Comparison of ENCODE assay signal across 9 cellular contexts in genomic region chr15:100349321-100349695, GRCh38. TPM values are rescaled to one million over a fixed set of nuclear protein-coding genes. Genes with fewer than 3 reads are reported as not detected.
DNase-seq lines count a peak whose midpoint lies in the region; ATAC-seq lines count a peak whose summit lies in the region.
"Had no signal": no experiment of that assay in that cellular context is flagged by ENCODE, and none has a peak within 500 bp of the region (broad histone marks: within the 10 kb centered on the region; RNA-seq: fewer than 3 reads in every experiment).

No MANE protein-coding gene starts in this region.

- peaks cover 29% of the 10 kb centered on the region for H3K4me1 Mint-ChIP-seq in dendritic cell treated with granulocyte-macrophage colony-stimulating factor and Interleukin-4, amounts not matched to agents 40 ng/mL and 50 ng/mL, for 4 days (ENCODE audit: low read depth)
- peaks cover 10 to 11% of the 10 kb centered on the region in 2 donors for H3K4me1 Mint-ChIP-seq in natural killer cell treated with Interleukin-12 subunit alpha and Interleukin-12 subunit beta and Interleukin-15 and Interleukin-18, amount 100 ng/mL, for 72 hours (ENCODE audit: low read depth in 2 of 2)

- ATAC-seq in natural killer cell treated with Interleukin-12 subunit alpha and Interleukin-12 subunit beta and Interleukin-15 and Interleukin-18, amount 100 ng/mL, for 72 hours, result no peak
- ATAC-seq in HG02678 (IDR thresholded peaks at IDR 0.05; ENCODE audit: unreplicated experiment), result no peak

- peaks cover 5% of the 10 kb centered on the region for H3K36me3 Mint-ChIP-seq in dendritic cell treated with granulocyte-macrophage colony-stimulating factor and Interleukin-4, amounts not matched to agents 40 ng/mL and 50 ng/mL, for 4 days (ENCODE audit: low read depth)
- H3K36me3 Mint-ChIP-seq in natural killer cell treated with Interleukin-12 subunit alpha and Interleukin-12 subunit beta and Interleukin-15 and Interleukin-18, amount 100 ng/mL, for 72 hours, result no peaks in the 10 kb centered on the region

- H3K27ac Mint-ChIP-seq in dendritic cell treated with granulocyte-macrophage colony-stimulating factor and Interleukin-4, amounts not matched to agents 40 ng/mL and 50 ng/mL, for 4 days, result peak overlapping the region; percentile 91
- peak overlapping the region; percentile 74 to 95 for H3K27ac Mint-ChIP-seq in natural killer cell treated with Interleukin-12 subunit alpha and Interleukin-12 subunit beta and Interleukin-15 and Interleukin-18, amount 100 ng/mL, for 72 hours

- H3K79me2 ChIP-seq in ACC112 (ENCODE audit: control insufficient read depth, insufficient read depth, low read length, unreplicated experiment), result no peaks in the 10 kb centered on the region

- no peak overlapping the region for H3K27ac ChIP-seq in ACC112 (ENCODE audit: low read depth, low read length)

- no peaks in the 10 kb centered on the region for H3K4me1 ChIP-seq in ACC112 (ENCODE audit: control insufficient read depth, insufficient read depth, low read length, unreplicated experiment)

- peaks cover 20% of the 10 kb centered on the region for H3K27me3 Mint-ChIP-seq in dendritic cell treated with granulocyte-macrophage colony-stimulating factor and Interleukin-4, amounts not matched to agents 40 ng/mL and 50 ng/mL, for 4 days
- H3K27me3 Mint-ChIP-seq in natural killer cell treated with Interleukin-12 subunit alpha and Interleukin-12 subunit beta and Interleukin-15 and Interleukin-18, amount 100 ng/mL, for 72 hours, result peaks cover 3 to 17% of the 10 kb centered on the region in 2 donors

- peak overlapping the region; percentile 90 for H3K4me3 ChIP-seq in ACC112 (ENCODE audit: low read depth, low read length)
- peak overlapping the region; percentile 77 for H3K4me3 ChIP-seq in Jurkat, Clone E6-1 (ENCODE audit: low read length)

- H2AFZ ChIP-seq in ACC112 (ENCODE audit: low read length, unreplicated experiment), result no peak overlapping the region

- intact Hi-C loops in dendritic cell treated with granulocyte-macrophage colony-stimulating factor and Interleukin-4, amounts not matched to agents 40 ng/mL and 50 ng/mL, for 4 days (cut with micrococcal nuclease), result no loop called here

- H3K36me3 ChIP-seq in ACC112 (ENCODE audit: insufficient read depth, low read length), result no peaks in the 10 kb centered on the region

- no peak for DNase-seq in Jurkat, Clone E6-1 (ENCODE audit: low read depth, low spot score)
- no peak for DNase-seq in natural killer cell treated with Interleukin-12 subunit alpha and Interleukin-12 subunit beta and Interleukin-15 and Interleukin-18, amount 100 ng/mL, for 72 hours (ENCODE audit: low spot score)
- no peak for DNase-seq in GM03348 (ENCODE audit: low spot score)
- DNase-seq in DMS 273 treated with DMSO at 0.1 percent for 48 hours (lab: John Stamatoyannopoulos, UW), result no peak
- DNase-seq in activated CD8-positive, alpha-beta memory T cell treated with anti-CD3 and anti-CD28 coated beads for 24 hours, result no peak
- DNase-seq: amniotic stem cell had no signal

- peaks cover 9% of the 10 kb centered on the region for H3K9me3 Mint-ChIP-seq in dendritic cell treated with granulocyte-macrophage colony-stimulating factor and Interleukin-4, amounts not matched to agents 40 ng/mL and 50 ng/mL, for 4 days
- no peaks in the 10 kb centered on the region for H3K9me3 Mint-ChIP-seq in natural killer cell treated with Interleukin-12 subunit alpha and Interleukin-12 subunit beta and Interleukin-15 and Interleukin-18, amount 100 ng/mL, for 72 hours

- peak overlapping the region; percentile 88 for H3K4me3 Mint-ChIP-seq in dendritic cell treated with granulocyte-macrophage colony-stimulating factor and Interleukin-4, amounts not matched to agents 40 ng/mL and 50 ng/mL, for 4 days
- peak overlapping the region; percentile 89 for H3K4me3 Mint-ChIP-seq in natural killer cell treated with Interleukin-12 subunit alpha and Interleukin-12 subunit beta and Interleukin-15 and Interleukin-18, amount 100 ng/mL, for 72 hours

- no peaks in the 10 kb centered on the region for H3K27me3 ChIP-seq in ACC112 (ENCODE audit: insufficient read depth, low read length)

RNA-seq across cellular contexts. Expression of gene ADAMTS17, which starts 7.5 kb away (rescaled TPM):
- 6.1 TPM for polyA plus RNA-seq in Jurkat, Clone E6-1 (2012; ENCODE audit: insufficient read depth, insufficient read length)
- under 1 TPM; 0.31 to 0.59 TPM for total RNA-seq in natural killer cell treated with Interleukin-12 subunit alpha and Interleukin-12 subunit beta and Interleukin-15 and Interleukin-18, amount 100 ng/mL, for 72 hours
